ENCODE assay signal across 40 cellular contexts in the genomic region with DNA sequence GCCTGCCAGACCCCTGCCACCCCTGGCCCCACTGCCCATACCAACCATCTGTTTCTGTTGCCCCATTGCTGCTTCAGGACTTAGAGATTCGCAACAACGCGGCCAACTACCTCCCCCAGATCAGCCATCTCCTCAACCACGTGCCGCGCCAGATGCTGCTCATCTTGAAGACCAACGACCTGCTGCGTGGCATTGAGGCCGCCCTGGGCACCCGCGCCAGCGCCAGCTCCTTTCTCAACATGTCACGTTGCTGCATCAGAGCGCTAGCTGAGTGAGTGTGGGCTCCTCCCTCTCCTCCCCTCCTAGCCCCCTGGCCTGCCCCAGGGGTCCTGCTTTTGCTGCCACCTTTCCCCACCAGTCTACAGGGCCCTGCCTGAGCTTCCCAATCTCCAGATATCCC.
"Had no signal": no experiment of that assay in that cellular context is flagged by ENCODE, and none has a peak within 500 bp of the region (broad histone marks: within the 10 kb centered on the region; RNA-seq: fewer than 3 reads in every experiment).

No MANE protein-coding gene starts in this region.

- H3K27me3 Mint-ChIP-seq: activated naive CD4-positive, alpha-beta T cell treated with anti-CD3 and anti-CD28 coated beads, Interleukin-2, amount 10 ng/mL, durations not matched to agents 7 days and 5 days; activated naive CD4-positive, alpha-beta T cell treated with anti-CD3 and anti-CD28 coated beads, Interleukin-2, amount 50 U/mL, for 24 hours; activated naive CD8-positive, alpha-beta T cell; activated naive CD8-positive, alpha-beta T cell treated with anti-CD3 and anti-CD28 coated beads for 36 hours; activated naive CD8-positive, alpha-beta T cell treated with anti-CD3 and anti-CD28 coated beads, Interleukin-2, amount 10 ng/mL, durations not matched to agents 7 days and 5 days; activated naive CD8-positive, alpha-beta T cell treated with anti-CD3 and anti-CD28 coated beads, Interleukin-2, amount 50 U/mL, for 24 hours; activated T-cell treated with anti-CD3 and anti-CD28 coated beads, Interleukin-2, amount 50 U/mL, for 24 hours; activated T-helper 17 cell treated with anti-CD3 and anti-CD28 coated beads, Interleukin-2, amount 50 U/mL, for 72 hours; central memory CD8-positive, alpha-beta T cell had no signal

- DNase-seq: activated effector memory CD4-positive, alpha-beta T cell treated with anti-CD3 and anti-CD28 coated beads, Interleukin-2, amount 50 U/mL, for 16 hours; activated effector memory CD4-positive, alpha-beta T cell treated with Interleukin-2 at 50 U/mL for 16 hours; activated gamma-delta T cell; activated gamma-delta T cell treated with Interleukin-2 at 50 U/mL for 16 hours; activated naive CD4-positive, alpha-beta T cell; activated naive CD4-positive, alpha-beta T cell treated with anti-CD3 and anti-CD28 coated beads for 36 hours; activated naive CD4-positive, alpha-beta T cell treated with anti-CD3 and anti-CD28 coated beads, Interleukin-2, amount 10 ng/mL, durations not matched to agents 7 days and 5 days; activated naive CD4-positive, alpha-beta T cell treated with anti-CD3 and anti-CD28 coated beads, Interleukin-2, amount 50 U/mL, for 16 hours; activated naive CD4-positive, alpha-beta T cell treated with Interleukin-2 at 50 U/mL for 16 hours; activated naive CD8-positive, alpha-beta T cell treated with anti-CD3 and anti-CD28 coated beads for 36 hours; activated naive CD8-positive, alpha-beta T cell treated with anti-CD3 and anti-CD28 coated beads, Interleukin-2, amount 10 ng/mL, durations not matched to agents 7 days and 5 days; activated naive CD8-positive, alpha-beta T cell treated with anti-CD3 and anti-CD28 coated beads, Interleukin-2, amount 50 U/mL, for 24 hours; activated T-cell treated with anti-CD3 and anti-CD28 coated beads, Interleukin-2, amount 50 U/mL, for 1 hour; activated T-cell treated with anti-CD3 and anti-CD28 coated beads, Interleukin-2, amount 50 U/mL, for 24 hours; activated T-cell treated with anti-CD3 and anti-CD28 coated beads, Interleukin-2, amount 50 U/mL, for 4 hours; activated T-cell treated with anti-CD3 and anti-CD28 coated beads, Interleukin-2, amount 50 U/mL, for 48 hours; activated T-cell treated with anti-CD3 and anti-CD28 coated beads, Interleukin-2, amount 50 U/mL, for 72 hours; adrenal gland; amniotic stem cell; amygdala; anterior cingulate cortex; aorta; body of pancreas; brain microvascular endothelial cell; caudate nucleus; central memory CD4-positive, alpha-beta T cell; cerebellar nuclear complex had no signal

- H3K27me3 ChIP-seq: adrenal gland, ascending aorta, body of pancreas, brain microvascular endothelial cell, breast epithelium, cardiac muscle cell had no signal

- H3K4me3 ChIP-seq: adrenal gland, ascending aorta, body of pancreas, breast epithelium, cardiac muscle cell had no signal

- H3K36me3 ChIP-seq: adrenal gland, brain microvascular endothelial cell, breast epithelium had no signal

- H3K4me1 Mint-ChIP-seq: activated naive CD4-positive, alpha-beta T cell treated with anti-CD3 and anti-CD28 coated beads, Interleukin-2, amount 10 ng/mL, durations not matched to agents 7 days and 5 days; activated naive CD4-positive, alpha-beta T cell treated with anti-CD3 and anti-CD28 coated beads, Interleukin-2, amount 50 U/mL, for 24 hours; activated naive CD8-positive, alpha-beta T cell treated with anti-CD3 and anti-CD28 coated beads for 36 hours; activated naive CD8-positive, alpha-beta T cell treated with anti-CD3 and anti-CD28 coated beads, Interleukin-2, amount 50 U/mL, for 24 hours; activated T-helper 17 cell treated with anti-CD3 and anti-CD28 coated beads, Interleukin-2, amount 50 U/mL, for 72 hours; brain; central memory CD8-positive, alpha-beta T cell had no signal

- H3K4me3 Mint-ChIP-seq: activated naive CD4-positive, alpha-beta T cell treated with anti-CD3 and anti-CD28 coated beads for 36 hours; activated naive CD4-positive, alpha-beta T cell treated with anti-CD3 and anti-CD28 coated beads, Interleukin-2, amount 10 ng/mL, durations not matched to agents 7 days and 5 days; activated naive CD4-positive, alpha-beta T cell treated with anti-CD3 and anti-CD28 coated beads, Interleukin-2, amount 50 U/mL, for 24 hours; activated naive CD8-positive, alpha-beta T cell; activated naive CD8-positive, alpha-beta T cell treated with anti-CD3 and anti-CD28 coated beads for 36 hours; activated naive CD8-positive, alpha-beta T cell treated with anti-CD3 and anti-CD28 coated beads, Interleukin-2, amount 10 ng/mL, durations not matched to agents 7 days and 5 days; activated naive CD8-positive, alpha-beta T cell treated with anti-CD3 and anti-CD28 coated beads, Interleukin-2, amount 50 U/mL, for 24 hours; activated T-cell treated with anti-CD3 and anti-CD28 coated beads, Interleukin-2, amount 50 U/mL, for 24 hours; activated T-cell treated with anti-CD3 and anti-CD28 coated beads, Interleukin-2, amount 50 U/mL, for 4 hours; activated T-cell treated with anti-CD3 and anti-CD28 coated beads, Interleukin-2, amount 50 U/mL, for 72 hours; activated T-helper 1 cell treated with anti-CD3 and anti-CD28 coated beads, Interleukin-12 subunit alpha, Interleukin-12 subunit beta, Interleukin-2, Interleukin-4 antibody, amounts not matched to agents 30 ng/mL and 10 ng/mL and 1 ng/mL, durations not matched to agents 14 hours and 24 hours and 36 hours; activated T-helper 17 cell treated with anti-CD3 and anti-CD28 coated beads, Interleukin-2, amount 50 U/mL, for 72 hours; brain; central memory CD8-positive, alpha-beta T cell had no signal

- ATAC-seq: activated naive CD4-positive, alpha-beta T cell treated with anti-CD3 and anti-CD28 coated beads, Interleukin-2, amount 50 U/mL, for 72 hours; activated naive CD8-positive, alpha-beta T cell treated with anti-CD3 and anti-CD28 coated beads, Interleukin-2, amount 50 U/mL, for 24 hours; activated T-cell treated with anti-CD3 and anti-CD28 coated beads, Interleukin-2, amount 50 U/mL, for 4 hours; activated T-cell treated with anti-CD3 and anti-CD28 coated beads, Interleukin-2, amount 50 U/mL, for 72 hours; activated T-helper 17 cell treated with anti-CD3 and anti-CD28 coated beads, Interleukin-2, amount 50 U/mL, for 72 hours; body of pancreas had no signal

- H3K4me1 ChIP-seq: adrenal gland, ascending aorta, body of pancreas, breast epithelium had no signal

- H3K27ac Mint-ChIP-seq: activated naive CD4-positive, alpha-beta T cell treated with anti-CD3 and anti-CD28 coated beads for 36 hours; activated naive CD4-positive, alpha-beta T cell treated with anti-CD3 and anti-CD28 coated beads, Interleukin-2, amount 10 ng/mL, durations not matched to agents 7 days and 5 days; activated naive CD4-positive, alpha-beta T cell treated with anti-CD3 and anti-CD28 coated beads, Interleukin-2, amount 50 U/mL, for 24 hours; activated naive CD4-positive, alpha-beta T cell treated with anti-CD3 and anti-CD28 coated beads, Interleukin-2, amount 50 U/mL, for 72 hours; activated naive CD8-positive, alpha-beta T cell; activated naive CD8-positive, alpha-beta T cell treated with anti-CD3 and anti-CD28 coated beads for 36 hours; activated naive CD8-positive, alpha-beta T cell treated with anti-CD3 and anti-CD28 coated beads, Interleukin-2, amount 10 ng/mL, durations not matched to agents 7 days and 5 days; activated naive CD8-positive, alpha-beta T cell treated with anti-CD3 and anti-CD28 coated beads, Interleukin-2, amount 50 U/mL, for 24 hours; activated T-cell treated with anti-CD3 and anti-CD28 coated beads, Interleukin-2, amount 50 U/mL, for 24 hours; activated T-cell treated with anti-CD3 and anti-CD28 coated beads, Interleukin-2, amount 50 U/mL, for 72 hours; activated T-helper 1 cell treated with anti-CD3 and anti-CD28 coated beads, Interleukin-12 subunit alpha, Interleukin-12 subunit beta, Interleukin-2, Interleukin-4 antibody, amounts not matched to agents 30 ng/mL and 10 ng/mL and 1 ng/mL, durations not matched to agents 14 hours and 24 hours and 36 hours; activated T-helper 17 cell treated with anti-CD3 and anti-CD28 coated beads, Interleukin-2, amount 50 U/mL, for 72 hours; activated T-helper 2 cell treated with anti-CD3 and anti-CD28 coated beads, Interferon-gamma antibody, Interleukin-2, Interleukin-4, amounts not matched to agents 10 μg/mL and 5 μg/mL and 100 μg/mL, durations not matched to agents 14 hours and 24 hours and 36 hours; brain had no signal

- FAIRE-seq: astrocyte, bronchial epithelial cell had no signal

- H3K9me3 ChIP-seq: adrenal gland, ascending aorta, body of pancreas had no signal

- H3K27ac ChIP-seq: adrenal gland, ascending aorta, body of pancreas, brain microvascular endothelial cell, breast epithelium, cardiac muscle cell had no signal
